ENCODE assay signal across 8 cellular contexts in the genomic region with DNA sequence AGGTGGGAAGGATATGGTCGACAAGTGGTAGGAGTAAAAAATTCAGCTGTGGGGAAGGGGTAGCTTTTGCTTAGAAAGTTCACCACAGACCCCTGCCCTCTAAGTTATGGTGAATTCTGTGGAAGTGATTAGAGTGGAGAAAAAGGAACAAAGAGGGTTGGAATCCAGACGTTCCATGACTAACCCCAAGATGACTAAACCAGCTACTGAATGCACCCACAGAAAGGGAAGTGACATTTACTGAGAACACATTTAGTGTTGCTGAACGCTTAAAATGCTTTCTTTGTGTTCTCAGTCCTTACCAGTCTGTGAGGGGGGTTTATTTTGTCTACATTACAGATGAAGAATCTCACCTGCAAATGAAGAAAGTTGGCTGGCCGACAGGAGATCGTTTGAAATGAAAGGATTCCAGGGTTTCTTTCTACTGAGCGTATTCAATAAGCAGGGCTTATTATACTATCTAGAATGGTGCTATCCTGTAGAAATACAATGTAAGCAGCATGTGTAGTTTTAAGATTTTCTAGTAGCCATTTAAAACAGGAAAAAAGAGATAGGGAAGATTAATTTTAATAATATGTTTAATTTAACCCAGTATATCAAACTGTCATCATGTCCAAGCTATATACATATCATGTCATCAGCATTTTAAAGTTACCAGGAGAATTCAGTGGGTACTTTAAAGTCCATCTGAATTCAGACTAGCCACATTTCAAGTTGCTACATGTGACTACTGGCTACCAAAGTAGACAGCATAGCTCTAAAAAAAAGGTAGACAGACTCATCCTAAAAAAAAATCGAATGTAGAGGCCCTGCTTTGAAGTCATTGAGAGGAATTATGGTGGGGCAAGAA.
A peak's percentile ranks its signal among the peaks of the same experiment; 100 is the strongest.
DNase-seq lines count a peak whose midpoint lies in the region; ATAC-seq and TF ChIP-seq lines count a peak whose summit lies in the region.

No MANE protein-coding gene starts in this region.

- no peaks in the 10 kb centered on the region for H3K27me3 Mint-ChIP-seq in activated CD4-positive, alpha-beta memory T cell treated with anti-CD3 and anti-CD28 coated beads for 36 hours

- peak overlapping the region; percentile 38 for H3K4me3 Mint-ChIP-seq in activated CD4-positive, alpha-beta memory T cell treated with anti-CD3 and anti-CD28 coated beads for 36 hours

- H3K9me3 ChIP-seq in left ventricle myocardium inferior (replicated peaks): no peaks in the 10 kb centered on the region

- intact Hi-C loops in activated CD4-positive, alpha-beta memory T cell treated with anti-CD3 and anti-CD28 coated beads for 36 hours (cut with micrococcal nuclease): loop anchor here (1.0 to 10.0 kb wide), 3 partner anchors 18 to 390 kb away; a partner anchor contains a TSS
- intact Hi-C loops in left ventricle myocardium inferior (cut with micrococcal nuclease): no loop called here

- peak overlapping the region; percentile 68 for H3K27ac ChIP-seq in left ventricle myocardium inferior (replicated peaks)
- H3K27ac ChIP-seq in skin epidermis: peak overlapping the region in 20 of 21 experiments; percentile 10 to 89 (median 71)

- no peak for TF ChIP-seq CTCF in left ventricle myocardium inferior (IDR thresholded peaks at IDR 0.05; ENCODE audit: borderline replicate concordance)

- H3K4me3 ChIP-seq in left ventricle myocardium inferior (no peak overlapping the region), skin epidermis (no peak overlapping the region)

- H3K27me3 ChIP-seq in left ventricle myocardium inferior (ENCODE audit: low read depth): no peaks in the 10 kb centered on the region

- CTCF ChIA-PET in activated CD4-positive, alpha-beta memory T cell treated with anti-CD3 and anti-CD28 coated beads for 36 hours (lab: Charles Lee): interaction anchor here (0.8 to 3.9 kb wide), 12 partner anchors 10 to 243 kb away, joined by 3 to 34 read pairs (median 5); no protein-coding TSS in a partner anchor

- no peaks in the 10 kb centered on the region for H3K36me3 ChIP-seq in left ventricle myocardium inferior

- peak; percentile 93 for ATAC-seq in GM21390 (IDR thresholded peaks at IDR 0.05; ENCODE audit: unreplicated experiment)
- peak; percentile 96 for ATAC-seq in HG03575 (IDR thresholded peaks at IDR 0.05; ENCODE audit: extremely low read depth, insufficient number of reproducible peaks, low FRiP score, unreplicated experiment)

- peaks cover 2% of the 10 kb centered on the region for H3K36me3 Mint-ChIP-seq in activated CD4-positive, alpha-beta memory T cell treated with anti-CD3 and anti-CD28 coated beads for 36 hours

- H3K27ac Mint-ChIP-seq in activated CD4-positive, alpha-beta memory T cell treated with anti-CD3 and anti-CD28 coated beads for 36 hours: peak overlapping the region; percentile 73

- POLR2A ChIA-PET in activated CD4-positive, alpha-beta memory T cell treated with anti-CD3 and anti-CD28 coated beads for 36 hours (lab: Charles Lee): interaction anchor here (0.7 to 1.7 kb wide), 5 partner anchors 10 to 124 kb away, joined by 3 to 8 read pairs (median 3); a partner anchor contains a TSS

- DNase-seq in Daoy (ENCODE audit: low read depth) (peak; percentile 91), left ventricle myocardium inferior (no peak), HuH-7.5 (ENCODE audit: low spot score) (no peak), T1000 (lab: John Stamatoyannopoulos, UW) (no peak)
- DNase-seq in activated CD4-positive, alpha-beta memory T cell treated with anti-CD3 and anti-CD28 coated beads for 36 hours: no peak

- H3K4me1 Mint-ChIP-seq in activated CD4-positive, alpha-beta memory T cell treated with anti-CD3 and anti-CD28 coated beads for 36 hours (ENCODE audit: low read depth): peaks cover 48% of the 10 kb centered on the region

- no peaks in the 10 kb centered on the region for H3K9me3 Mint-ChIP-seq in activated CD4-positive, alpha-beta memory T cell treated with anti-CD3 and anti-CD28 coated beads for 36 hours

- H3K4me1 ChIP-seq in left ventricle myocardium inferior: peaks cover 73% of the 10 kb centered on the region
